ENCODE assay signal across 12 cellular contexts in genomic region chr9:120914410-120914809, GRCh38. TPM values are rescaled to one million over a fixed set of nuclear protein-coding genes. Genes with fewer than 3 reads are reported as not detected.
A peak's percentile ranks its signal among the peaks of the same experiment; 100 is the strongest.
DNase-seq lines count a peak whose midpoint lies in the region; ATAC-seq and TF ChIP-seq lines count a peak whose summit lies in the region.
"Had no signal": no experiment of that assay in that cellular context is flagged by ENCODE, and none has a peak within 500 bp of the region (broad histone marks: within the 10 kb centered on the region; RNA-seq: fewer than 3 reads in every experiment).

No MANE protein-coding gene starts in this region.

- no peak for ATAC-seq in activated CD4-positive, alpha-beta T cell treated with anti-CD3 and anti-CD28 coated beads for 36 hours
- no peak for ATAC-seq in activated T-helper 17 cell treated with anti-CD3 and anti-CD28 coated beads, Interleukin-2, amount 50 U/mL, for 72 hours (replicated peaks)
- no peak for ATAC-seq in stimulated activated naive B cell treated with anti-CD40 and anti-IgM and Interleukin-4, amounts not matched to agents 10 μg/mL and 1 μg/mL and 100 μg/mL, for 72 hours (replicated peaks)
- no peak for ATAC-seq in GM19452 (IDR thresholded peaks at IDR 0.05; ENCODE audit: unreplicated experiment)
- ATAC-seq: upper lobe of right lung had no signal

- H3K36me3 Mint-ChIP-seq in activated CD4-positive, alpha-beta T cell treated with anti-CD3 and anti-CD28 coated beads for 36 hours (ENCODE audit: low read depth): peaks cover 94% of the 10 kb centered on the region
- peaks cover 100% of the 10 kb centered on the region for H3K36me3 Mint-ChIP-seq in activated T-helper 17 cell treated with anti-CD3 and anti-CD28 coated beads, Interleukin-2, amount 50 U/mL, for 72 hours (ENCODE audit: low read depth)
- H3K36me3 Mint-ChIP-seq in glutamatergic neuron (ENCODE audit: unreplicated experiment): no peaks in the 10 kb centered on the region
- peaks cover 77 to 90% of the 10 kb centered on the region in 2 donors for H3K36me3 Mint-ChIP-seq in stimulated activated naive B cell treated with anti-CD40 and anti-IgM and Interleukin-4, amounts not matched to agents 10 μg/mL and 1 μg/mL and 100 μg/mL, for 72 hours
- H3K36me3 Mint-ChIP-seq: brain had no signal

- intact Hi-C loops in activated CD4-positive, alpha-beta T cell treated with anti-CD3 and anti-CD28 coated beads for 36 hours (cut with DNase I, micrococcal nuclease): no loop called here

- H3K9me3 Mint-ChIP-seq in activated CD4-positive, alpha-beta T cell treated with anti-CD3 and anti-CD28 coated beads for 36 hours (ENCODE audit: low read depth): no peaks in the 10 kb centered on the region
- no peaks in the 10 kb centered on the region for H3K9me3 Mint-ChIP-seq in activated T-helper 17 cell treated with anti-CD3 and anti-CD28 coated beads, Interleukin-2, amount 50 U/mL, for 72 hours
- peaks cover 1% of the 10 kb centered on the region for H3K9me3 Mint-ChIP-seq in glutamatergic neuron (ENCODE audit: unreplicated experiment)
- H3K9me3 Mint-ChIP-seq in stimulated activated naive B cell treated with anti-CD40 and anti-IgM and Interleukin-4, amounts not matched to agents 10 μg/mL and 1 μg/mL and 100 μg/mL, for 72 hours: peaks cover 0 to 2% of the 10 kb centered on the region in 2 donors

- no peak overlapping the region for H3K4me3 Mint-ChIP-seq in activated CD4-positive, alpha-beta T cell treated with anti-CD3 and anti-CD28 coated beads for 36 hours
- peak overlapping the region; percentile 91 for H3K4me3 Mint-ChIP-seq in activated T-helper 17 cell treated with anti-CD3 and anti-CD28 coated beads, Interleukin-2, amount 50 U/mL, for 72 hours
- no peak overlapping the region for H3K4me3 Mint-ChIP-seq in glutamatergic neuron (ENCODE audit: unreplicated experiment)
- H3K4me3 Mint-ChIP-seq in stimulated activated naive B cell treated with anti-CD40 and anti-IgM and Interleukin-4, amounts not matched to agents 10 μg/mL and 1 μg/mL and 100 μg/mL, for 72 hours: no peak overlapping the region
- H3K4me3 Mint-ChIP-seq: brain had no signal

- H3K4me1 Mint-ChIP-seq in activated CD4-positive, alpha-beta T cell treated with anti-CD3 and anti-CD28 coated beads for 36 hours: peaks cover 89% of the 10 kb centered on the region
- peaks cover 66% of the 10 kb centered on the region for H3K4me1 Mint-ChIP-seq in activated T-helper 17 cell treated with anti-CD3 and anti-CD28 coated beads, Interleukin-2, amount 50 U/mL, for 72 hours
- no peaks in the 10 kb centered on the region for H3K4me1 Mint-ChIP-seq in glutamatergic neuron (ENCODE audit: low read depth, unreplicated experiment)
- H3K4me1 Mint-ChIP-seq in stimulated activated naive B cell treated with anti-CD40 and anti-IgM and Interleukin-4, amounts not matched to agents 10 μg/mL and 1 μg/mL and 100 μg/mL, for 72 hours: peaks cover 68 to 90% of the 10 kb centered on the region in 2 donors

- peak overlapping the region; percentile 73 for H3K27ac Mint-ChIP-seq in activated CD4-positive, alpha-beta T cell treated with anti-CD3 and anti-CD28 coated beads for 36 hours
- peak overlapping the region; percentile 16 for H3K27ac Mint-ChIP-seq in activated T-helper 17 cell treated with anti-CD3 and anti-CD28 coated beads, Interleukin-2, amount 50 U/mL, for 72 hours
- H3K27ac Mint-ChIP-seq in glutamatergic neuron (ENCODE audit: unreplicated experiment): peak overlapping the region; percentile 70
- peak overlapping the region; percentile 80 for H3K27ac Mint-ChIP-seq in stimulated activated naive B cell treated with anti-CD40 and anti-IgM and Interleukin-4, amounts not matched to agents 10 μg/mL and 1 μg/mL and 100 μg/mL, for 72 hours
- H3K27ac Mint-ChIP-seq: brain had no signal

- no peaks in the 10 kb centered on the region for H3K27me3 Mint-ChIP-seq in activated CD4-positive, alpha-beta T cell treated with anti-CD3 and anti-CD28 coated beads for 36 hours
- H3K27me3 Mint-ChIP-seq in activated T-helper 17 cell treated with anti-CD3 and anti-CD28 coated beads, Interleukin-2, amount 50 U/mL, for 72 hours: no peaks in the 10 kb centered on the region
- H3K27me3 Mint-ChIP-seq in glutamatergic neuron (ENCODE audit: unreplicated experiment): no peaks in the 10 kb centered on the region
- H3K27me3 Mint-ChIP-seq in stimulated activated naive B cell treated with anti-CD40 and anti-IgM and Interleukin-4, amounts not matched to agents 10 μg/mL and 1 μg/mL and 100 μg/mL, for 72 hours: no peaks in the 10 kb centered on the region
- H3K27me3 Mint-ChIP-seq: brain had no signal

- POLR2A ChIA-PET in activated CD4-positive, alpha-beta T cell treated with anti-CD3 and anti-CD28 coated beads for 36 hours (lab: Charles Lee): interaction anchor here (1.1 kb wide), 1 partner anchor 13 kb away, joined by 3 read pairs; no protein-coding TSS in a partner anchor

- TF ChIP-seq CTCF in glutamatergic neuron (IDR thresholded peaks at IDR 0.05; ENCODE audit: partially characterized antibody, unreplicated experiment): no peak

- CTCF ChIA-PET in activated CD4-positive, alpha-beta T cell treated with anti-CD3 and anti-CD28 coated beads for 36 hours (lab: Charles Lee): interaction anchor here (1.0 kb wide), 1 partner anchor 44 kb away, joined by 3 read pairs; no protein-coding TSS in a partner anchor

- peak; percentile 7 for DNase-seq in activated CD4-positive, alpha-beta T cell treated with anti-CD3 and anti-CD28 coated beads for 36 hours
- no peak for DNase-seq in activated CD4-positive, alpha-beta T cell treated with anti-CD3 and anti-CD28 coated beads for 48 hours
- DNase-seq in glutamatergic neuron (no peak), EL (no peak), NCI-H1105 treated with DMSO at 0.1 percent for 48 hours (lab: John Stamatoyannopoulos, UW) (no peak)
- DNase-seq in stimulated activated naive B cell treated with anti-CD40 and anti-IgM and Interleukin-4, amounts not matched to agents 10 μg/mL and 1 μg/mL and 100 μg/mL, for 72 hours: no peak
- DNase-seq: Calu3, Peyer's patch, upper lobe of right lung had no signal

RNA-seq across cellular contexts. Expression of gene TRAF1, which starts 12.2 kb away (rescaled TPM):
- total RNA-seq in activated CD4-positive, alpha-beta T cell treated with anti-CD3 and anti-CD28 coated beads for 36 hours: 100 to 1,000 TPM; 103 to 113 TPM
- total RNA-seq in activated T-helper 17 cell treated with anti-CD3 and anti-CD28 coated beads, Interleukin-2, amount 50 U/mL, for 72 hours: 100 to 1,000 TPM in 1 of 2 donors, 10 to 100 TPM in 1; 71.4 to 164 TPM
- total RNA-seq in glutamatergic neuron (ENCODE audit: unreplicated experiment): 1.6 TPM

RNA-seq across cellular contexts. Expression of gene PHF19, which starts 37.4 kb away (rescaled TPM):
- 100 to 1,000 TPM; 168 to 169 TPM for total RNA-seq in activated CD4-positive, alpha-beta T cell treated with anti-CD3 and anti-CD28 coated beads for 36 hours
- total RNA-seq in activated T-helper 17 cell treated with anti-CD3 and anti-CD28 coated beads, Interleukin-2, amount 50 U/mL, for 72 hours: 100 to 1,000 TPM; 236 to 258 TPM
- total RNA-seq in glutamatergic neuron (ENCODE audit: unreplicated experiment): 18.9 TPM

Comparison
In these comparisons a context has a peak if more than half of its experiments do, and no peak if none do; other contexts are left out.
1. H3K27ac Mint-ChIP-seq: peak in every context shown above with its lines; median percentile 80 in stimulated activated naive B cell treated with anti-CD40 and anti-IgM and Interleukin-4, amounts not matched to agents 10 μg/mL and 1 μg/mL and 100 μg/mL, for 72 hours; 73 in activated CD4-positive, alpha-beta T cell treated with anti-CD3 and anti-CD28 coated beads for 36 hours; 70 in glutamatergic neuron; 16 in activated T-helper 17 cell treated with anti-CD3 and anti-CD28 coated beads, Interleukin-2, amount 50 U/mL, for 72 hours.
2. RNA of gene TRAF1, which starts 12.2 kb away (total RNA-seq): 71.4 to 164 TPM in activated T-helper 17 cell treated with anti-CD3 and anti-CD28 coated beads, Interleukin-2, amount 50 U/mL, for 72 hours and 103 to 113 TPM in activated CD4-positive, alpha-beta T cell treated with anti-CD3 and anti-CD28 coated beads for 36 hours; 1.6 TPM in glutamatergic neuron (single experiment); every median in the first group is over 10 times any median in the second.